19 cellular contexts compared by ENCODE assay signal in genomic region chr10:34164029-34164428, GRCh38.
DNase-seq lines count a peak whose midpoint lies in the region; ATAC-seq and TF ChIP-seq lines count a peak whose summit lies in the region.
"Had no signal": no experiment of that assay in that cellular context is flagged by ENCODE, and none has a peak within 500 bp of the region (broad histone marks: within the 10 kb centered on the region; RNA-seq: fewer than 3 reads in every experiment).

No MANE protein-coding gene starts in this region.

- H3K4me1 ChIP-seq in liver (ENCODE audit: control insufficient read depth in 4 of 4, insufficient read depth in 4 of 4, low read length in 3 of 4) = peaks cover 0 to 15% (median 0%) of the 10 kb centered on the region in 4 donors
- no peaks in the 10 kb centered on the region for H3K4me1 ChIP-seq in mesenchymal stem cell (ENCODE audit: control insufficient read depth, insufficient read depth, low read depth, low read length)
- H3K4me1 ChIP-seq: BE2C had no signal

- H2AFZ ChIP-seq in mesenchymal stem cell (ENCODE audit: low read depth, low read length) = no peak overlapping the region

- peaks cover 20% of the 10 kb centered on the region for H3K79me1 ChIP-seq in mesenchymal stem cell (replicated peaks; ENCODE audit: low read length, poor library complexity, severe bottlenecking)

- ATAC-seq in left lobe of liver = peak; percentile 79
- no peak for ATAC-seq in HG02885 (IDR thresholded peaks at IDR 0.05; ENCODE audit: poor library complexity, unreplicated experiment)

- no peak overlapping the region for H3K4me3 ChIP-seq in liver (ENCODE audit: low read depth in 1 of 3, low read length in 3 of 3)
- no peak overlapping the region for H3K4me3 ChIP-seq in mesenchymal stem cell (ENCODE audit: insufficient read depth in 1 of 2, low read depth in 1 of 2, low read length in 2 of 2)
- H3K4me3 ChIP-seq: BLaER1 had no signal

- H3K36me3 ChIP-seq in liver (ENCODE audit: control insufficient read depth in 4 of 4, insufficient read depth in 3 of 4, low read depth in 1 of 4, low read length in 3 of 4) = peaks cover 0 to 2% (median 0%) of the 10 kb centered on the region in 4 donors
- H3K36me3 ChIP-seq in mesenchymal stem cell (ENCODE audit: control insufficient read depth in 1 of 2, insufficient read depth in 2 of 2, low read depth in 1 of 2, low read length in 2 of 2) = peaks cover 0 to 2% of the 10 kb centered on the region in 2 experiments
- H3K36me3 ChIP-seq: BE2C had no signal

- no peak overlapping the region for H2BK120ac ChIP-seq in mesenchymal stem cell (ENCODE audit: low read depth, low read length)

- H3K27ac ChIP-seq in liver (ENCODE audit: low read depth in 1 of 2, low read length in 2 of 2) (peak overlapping the region in 1 of 2 donors; percentile 55), mesenchymal stem cell (ENCODE audit: low read length, poor library complexity, severe bottlenecking) (no peak overlapping the region)
- H3K27ac ChIP-seq: BLaER1 had no signal

- DNase-seq in left lobe of liver (ENCODE audit: low spot score) (no peak), mesenchymal stem cell (peak; percentile 28), amniotic stem cell (lab: John Stamatoyannopoulos, UW) (no peak), DMS53 (lab: John Stamatoyannopoulos, UW) (no peak)
- DNase-seq: 8988T; ACHN; BE2C; C1 segment of cervical spinal cord; CD4-positive, alpha-beta memory T cell; CD4-positive, CD25-positive, alpha-beta regulatory T cell; CD8-positive, alpha-beta memory T cell; COR-L47; DMS 273 treated with DMSO at 0.1 percent for 48 hours; DMS153; DMS79 treated with DMSO at 0.1 percent for 48 hours; GF-D8 had no signal

- no peak overlapping the region for H2AK5ac ChIP-seq in mesenchymal stem cell (ENCODE audit: low read length, severe bottlenecking)

- no peak overlapping the region for H2BK15ac ChIP-seq in mesenchymal stem cell (ENCODE audit: low read depth, poor library complexity, severe bottlenecking)

- no peak overlapping the region for H3K14ac ChIP-seq in mesenchymal stem cell (ENCODE audit: low read length in 2 of 2)

- no peak overlapping the region for H3K4ac ChIP-seq in mesenchymal stem cell (ENCODE audit: low read depth in 1 of 2, low read length in 2 of 2)

- H3K27me3 ChIP-seq in liver (ENCODE audit: control insufficient read depth in 4 of 4, insufficient read depth in 4 of 4, low read length in 3 of 4) = no peaks in the 10 kb centered on the region
- no peaks in the 10 kb centered on the region for H3K27me3 ChIP-seq in mesenchymal stem cell (ENCODE audit: control insufficient read depth in 1 of 2, insufficient read depth in 1 of 2, low read length in 2 of 2)
- H3K27me3 ChIP-seq: BE2C, BLaER1 had no signal

- H3K23ac ChIP-seq in mesenchymal stem cell (ENCODE audit: low read length in 2 of 2) = no peak overlapping the region

- H3K4me2 ChIP-seq in mesenchymal stem cell (ENCODE audit: low read length, poor library complexity, severe bottlenecking) = no peak overlapping the region
- H3K4me2 ChIP-seq: BLaER1 had no signal

- WGBS in liver = 57% methylated on average over 3 of the region's 3 CpGs
- 88% methylated on average over 2 of the region's 3 CpGs for WGBS in mesenchymal stem cell

- H2BK12ac ChIP-seq in mesenchymal stem cell (ENCODE audit: low read length in 2 of 2) = no peak overlapping the region

- H3K18ac ChIP-seq in mesenchymal stem cell (ENCODE audit: low read depth in 1 of 2, low read length in 2 of 2) = no peak overlapping the region

- TF ChIP-seq CTCF in liver (IDR thresholded peaks at IDR 0.05; ENCODE audit: low read depth, low read length, missing input control) = no peak

- TF ChIP-seq RAD21 in liver (IDR thresholded peaks at IDR 0.05) = peak; percentile 33

- no peak overlapping the region for H4K91ac ChIP-seq in mesenchymal stem cell (ENCODE audit: low read length)

- no peak overlapping the region for H2BK5ac ChIP-seq in mesenchymal stem cell (ENCODE audit: low read depth, low read length, poor library complexity, severe bottlenecking)

- H4K8ac ChIP-seq in mesenchymal stem cell (ENCODE audit: low read length) = no peak overlapping the region

- no peak overlapping the region for H3K9ac ChIP-seq in liver (ENCODE audit: low read depth in 1 of 2, low read length in 2 of 2)
- no peak overlapping the region for H3K9ac ChIP-seq in mesenchymal stem cell (ENCODE audit: low read length)
- H3K9ac ChIP-seq: BLaER1 had no signal

- H3K9me3 ChIP-seq in liver (ENCODE audit: control insufficient read depth in 4 of 4, low read length in 3 of 4) (no peaks in the 10 kb centered on the region), mesenchymal stem cell (ENCODE audit: control insufficient read depth, low read length) (no peaks in the 10 kb centered on the region)
- H3K9me3 ChIP-seq: BE2C had no signal

TF ChIP-seq in liver, 16 proteins besides CTCF, POLR2A, EP300 and RAD21:
- TF ChIP-seq REST (IDR thresholded peaks at IDR 0.05) = no peak
- peak; percentile 53 for TF ChIP-seq FOXA2 (IDR thresholded peaks at IDR 0.05)
- no peak for TF ChIP-seq EGR1 (IDR thresholded peaks at IDR 0.05; ENCODE audit: low read depth in 2 of 2)
- no peak for TF ChIP-seq YY1 (IDR thresholded peaks at IDR 0.05)
- TF ChIP-seq JUND (IDR thresholded peaks at IDR 0.05) = peak; percentile 52 to 53
- no peak for TF ChIP-seq FOXA1 (IDR thresholded peaks at IDR 0.05)
- TF ChIP-seq ATF3 (IDR thresholded peaks at IDR 0.05) = peak; percentile 30
- no peak for TF ChIP-seq TAF1 (conservative IDR thresholded peaks at IDR 0.05)
- no peak for TF ChIP-seq GABPA (IDR thresholded peaks at IDR 0.05 in 1 of 2, conservative IDR thresholded peaks at IDR 0.05 in 1 of 2)
- no peak for TF ChIP-seq NR2F2 (IDR thresholded peaks at IDR 0.05)
- peak; percentile 87 to 91 for TF ChIP-seq HNF4A (conservative IDR thresholded peaks at IDR 0.05)
- TF ChIP-seq, protein P1, sequence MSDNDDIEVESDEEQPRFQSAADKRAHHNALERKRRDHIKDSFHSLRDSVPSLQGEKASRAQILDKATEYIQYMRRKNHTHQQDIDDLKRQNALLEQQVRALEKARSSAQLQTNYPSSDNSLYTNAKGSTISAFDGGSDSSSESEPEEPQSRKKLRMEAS (IDR thresholded peaks at IDR 0.05) = peak; percentile 39
- peak; percentile 53 to 65 for TF ChIP-seq RXRA (IDR thresholded peaks at IDR 0.05)
- TF ChIP-seq HNF4G (IDR thresholded peaks at IDR 0.05) = peak; percentile 28
- TF ChIP-seq, protein P2, sequence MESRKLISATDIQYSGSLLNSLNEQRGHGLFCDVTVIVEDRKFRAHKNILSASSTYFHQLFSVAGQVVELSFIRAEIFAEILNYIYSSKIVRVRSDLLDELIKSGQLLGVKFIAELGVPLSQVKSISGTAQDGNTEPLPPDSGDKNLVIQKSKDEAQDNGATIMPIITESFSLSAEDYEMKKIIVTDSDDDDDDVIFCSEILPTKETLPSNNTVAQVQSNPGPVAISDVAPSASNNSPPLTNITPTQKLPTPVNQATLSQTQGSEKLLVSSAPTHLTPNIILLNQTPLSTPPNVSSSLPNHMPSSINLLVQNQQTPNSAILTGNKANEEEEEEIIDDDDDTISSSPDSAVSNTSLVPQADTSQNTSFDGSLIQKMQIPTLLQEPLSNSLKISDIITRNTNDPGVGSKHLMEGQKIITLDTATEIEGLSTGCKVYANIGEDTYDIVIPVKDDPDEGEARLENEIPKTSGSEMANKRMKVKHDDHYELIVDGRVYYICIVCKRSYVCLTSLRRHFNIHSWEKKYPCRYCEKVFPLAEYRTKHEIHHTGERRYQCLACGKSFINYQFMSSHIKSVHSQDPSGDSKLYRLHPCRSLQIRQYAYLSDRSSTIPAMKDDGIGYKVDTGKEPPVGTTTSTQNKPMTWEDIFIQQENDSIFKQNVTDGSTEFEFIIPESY (IDR thresholded peaks at IDR 0.05) = no peak
- TF ChIP-seq SP1 (IDR thresholded peaks at IDR 0.05) = peak; percentile 45
